In the genomic region with DNA sequence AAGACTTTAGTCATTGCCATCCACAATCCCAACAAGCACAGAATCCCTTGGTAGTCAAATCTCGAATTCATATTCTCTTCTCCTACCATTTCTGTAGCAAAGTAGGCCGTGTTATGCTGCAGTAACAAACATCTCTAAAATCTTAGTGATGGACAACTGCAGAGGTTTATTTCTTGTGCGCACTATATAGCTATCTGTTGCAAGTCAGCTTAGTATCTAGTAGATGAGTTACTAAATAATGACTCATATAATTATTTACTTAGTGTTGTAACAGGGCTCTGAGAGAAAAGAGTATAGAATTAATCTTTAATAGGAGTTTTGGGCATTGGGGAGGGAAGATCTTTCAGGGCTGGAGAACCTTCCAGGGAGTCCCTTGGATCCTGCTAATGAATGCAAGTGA, we compare ENCODE assay signal across 25 cellular contexts.
DNase-seq lines count a peak whose midpoint lies in the region; ATAC-seq, FAIRE-seq and TF ChIP-seq lines count a peak whose summit lies in the region.
"Had no signal": no experiment of that assay in that cellular context is flagged by ENCODE, and none has a peak within 500 bp of the region (broad histone marks: within the 10 kb centered on the region; RNA-seq: fewer than 3 reads in every experiment).

No MANE protein-coding gene starts in this region.

- H3K4me3 ChIP-seq in A549 (no peak overlapping the region), GM23248 (no peak overlapping the region), bronchial epithelial cell (ENCODE audit: low read depth, low read length) (no peak overlapping the region), HepG2 (replicated peaks in 1 of 3; ENCODE audit: insufficient read depth in 1 of 3, low read depth in 2 of 3, low read length in 3 of 3) (no peak overlapping the region)
- H3K4me3 ChIP-seq: K562, SK-N-MC had no signal

- no TSS peak for BruUV-seq in HepG2 (replicated peaks; lab: Mats Ljungman, UMichigan)

- H3K4me2 ChIP-seq in A549 (peak overlapping the region; percentile 58), GM23248 (ENCODE audit: unreplicated experiment) (no peak overlapping the region), HepG2 (ENCODE audit: low read depth, low read length) (no peak overlapping the region)

- no peaks in the 10 kb centered on the region for H3K36me3 ChIP-seq in GM23248 (ENCODE audit: low read depth)
- H3K36me3 ChIP-seq in bronchial epithelial cell (ENCODE audit: control insufficient read depth, insufficient read depth, low read length) = no peaks in the 10 kb centered on the region
- peaks cover 0 to 3% of the 10 kb centered on the region in 2 experiments; a peak in 2 of 5 replicates for H3K36me3 ChIP-seq in HepG2 (replicated peaks in 1 of 2; ENCODE audit: control insufficient read depth in 1 of 2, insufficient read depth in 2 of 2, low read length in 2 of 2)
- H3K36me3 ChIP-seq: BE2C had no signal

- H3K27ac ChIP-seq in A549 = peak overlapping the region; percentile 44 to 61; a peak in 5 of 6 replicates
- H3K27ac ChIP-seq in GM23248 = no peak overlapping the region
- H3K27ac ChIP-seq in HepG2 (ENCODE audit: extremely low read length, insufficient read depth, low read length) = no peak overlapping the region
- H3K27ac ChIP-seq in foreskin keratinocyte = no peak overlapping the region
- H3K27ac ChIP-seq: SK-N-MC had no signal

- ATAC-seq in A549 (peak; percentile 77 to 80), HepG2 (peak; percentile 71), HG02884 (IDR thresholded peaks at IDR 0.05; ENCODE audit: unreplicated experiment) (no peak), foreskin keratinocyte (no peak)
- ATAC-seq: HCT116, K562 had no signal

- H3K4me1 ChIP-seq in A549 (peaks cover 30% of the 10 kb centered on the region), GM23248 (ENCODE audit: insufficient read depth) (peaks cover 19% of the 10 kb centered on the region), HepG2 (ENCODE audit: insufficient read depth, low read length) (peaks cover 10% of the 10 kb centered on the region), foreskin keratinocyte (no peaks in the 10 kb centered on the region)
- H3K4me1 ChIP-seq: BE2C had no signal

- TF ChIP-seq POLR2A in A549 (IDR thresholded peaks at IDR 0.05; ENCODE audit: low read length) (no peak), HepG2 (IDR thresholded peaks at IDR 0.05; ENCODE audit: insufficient read depth in 1 of 2, low read depth in 2 of 2, low read length in 2 of 2) (no peak)

- TF ChIP-seq RAD21 in A549 (conservative IDR thresholded peaks at IDR 0.05 in 1 of 2, IDR thresholded peaks at IDR 0.05 in 1 of 2) (0 out of 5 replicates have a peak, but pooled peaks of 1 of the 2 experiments have one; percentile 1), HepG2 (CRISPR knock-in tag; IDR thresholded peaks at IDR 0.05) (no peak)

- intact Hi-C loops in HepG2 (cut with micrococcal nuclease; ENCODE audit: unreplicated experiment) = no loop called here

- no peak overlapping the region for H2AFZ ChIP-seq in GM23248
- no peak overlapping the region for H2AFZ ChIP-seq in HepG2 (ENCODE audit: low read length)

- H3K27me3 ChIP-seq in GM23248 (replicated peaks; ENCODE audit: insufficient read depth) (no peaks in the 10 kb centered on the region), bronchial epithelial cell (ENCODE audit: control insufficient read depth, insufficient read depth, low read length) (no peaks in the 10 kb centered on the region), HepG2 (ENCODE audit: control insufficient read depth in 1 of 2, insufficient read depth in 2 of 2, low read length in 2 of 2) (no peaks in the 10 kb centered on the region), foreskin keratinocyte (no peaks in the 10 kb centered on the region)
- H3K27me3 ChIP-seq: BE2C had no signal

- H3K79me2 ChIP-seq in GM23248 (ENCODE audit: insufficient read depth) = no peaks in the 10 kb centered on the region
- no peaks in the 10 kb centered on the region for H3K79me2 ChIP-seq in HepG2 (ENCODE audit: insufficient read depth, low read length)

- no peaks in the 10 kb centered on the region for H4K20me1 ChIP-seq in GM23248 (ENCODE audit: insufficient read depth)
- H4K20me1 ChIP-seq in HepG2 (ENCODE audit: insufficient read depth, low read length) = no peaks in the 10 kb centered on the region

- POLR2A ChIA-PET in A549 (lab: Yijun Ruan, JAX) (no interaction called here), HepG2 (lab: Yijun Ruan, JAX) (no interaction called here)

- TF ChIP-seq EP300 in A549 (IDR thresholded peaks at IDR 0.05) (no peak), HepG2 (IDR thresholded peaks at IDR 0.05; ENCODE audit: low read depth in 2 of 2, low read length in 2 of 2) (no peak), HepG2 (CRISPR knock-in tag; IDR thresholded peaks at IDR 0.05; ENCODE audit: borderline replicate concordance) (no peak)

- in situ Hi-C loops in GM23248 (cut with MboI) = no loop called here
- in situ Hi-C loops in HepG2 (cut with HindIII; ENCODE audit: extremely low pct_ligation_motif_present, low pct_unique_long_range_greater_than_20kb) = no loop called here

- H3K9me2 ChIP-seq in GM23248 (ENCODE audit: insufficient read depth) = no peaks in the 10 kb centered on the region

- 21% methylated on average over 3 of the region's 3 CpGs for whole genome bisulfite sequencing in A549 (ENCODE audit: missing lambda C conversion rate)
- WGBS in GM23248 (ENCODE audit: low coverage in 1 of 2, low lambda C conversion rate in 2 of 2, missing lambda C conversion rate in 2 of 2), 2 experiments = 93 to 100% methylated on average over 3 of the region's 3 CpGs
- 85% methylated on average over 3 of the region's 3 CpGs for WGBS in HepG2 (ENCODE audit: low lambda C conversion rate)

- DNase-seq in A549 (ENCODE audit: low read depth in 1 of 2, low spot score in 1 of 2) (peak; percentile 7 to 20), GM23248 (peak; percentile 30), bronchial epithelial cell (ENCODE audit: low read depth) (peak; percentile 63), HepG2 (ENCODE audit: low spot score) (peak; percentile 16), NCI-H1105 (lab: John Stamatoyannopoulos, UW) (no peak), foreskin keratinocyte (no peak), T-helper 2 cell (no peak)
- DNase-seq: BE2C, DMS79 treated with DMSO at 0.1 percent for 48 hours, NCI-H1092 treated with DMSO at 0.1 percent for 48 hours, NCI-H2081, NCI-H2171 treated with DMSO at 0.1 percent for 48 hours, NCI-H524 treated with DMSO at 0.1 percent for 48 hours, NCI-H82, SHP77 treated with DMSO at 0.1 percent for 48 hours, SW 1271 had no signal

- peaks cover 12% of the 10 kb centered on the region for H3K9me3 ChIP-seq in A549
- H3K9me3 ChIP-seq in GM23248 (ENCODE audit: low read depth) = no peaks in the 10 kb centered on the region
- no peaks in the 10 kb centered on the region for H3K9me3 ChIP-seq in HepG2 (ENCODE audit: low read length)
- H3K9me3 ChIP-seq: BE2C had no signal

- CTCF ChIA-PET in A549 (lab: Yijun Ruan, JAX) (interaction anchor here (1.0 kb wide), 1 partner anchor 110 kb away, joined by 3 read pairs; no protein-coding TSS in a partner anchor), HepG2 (lab: Yijun Ruan, JAX; ENCODE audit: low intra/inter-chr PET ratio, low total read pairs) (no interaction called here)

- TF ChIP-seq CTCF in A549 (IDR thresholded peaks at IDR 0.05) (no peak), bronchial epithelial cell (IDR thresholded peaks at IDR 0.05; ENCODE audit: insufficient read depth, low read length, severe bottlenecking) (no peak), HepG2 (CRISPR knock-in tag; IDR thresholded peaks at IDR 0.05) (no peak), foreskin keratinocyte (conservative IDR thresholded peaks at IDR 0.05) (no peak)

- H3K9ac ChIP-seq in GM23248 (no peak overlapping the region), HepG2 (ENCODE audit: insufficient read depth, low read depth, low read length) (no peak overlapping the region)

- FAIRE-seq in A549 (lab: Jason Lieb, UNC) (no peak), bronchial epithelial cell (lab: Jason Lieb, UNC) (no peak), HepG2 (lab: Jason Lieb, UNC) (no peak)
- FAIRE-seq: A204.1, G401.6, GM12892, GM18507, H1, K562 had no signal

- 0 out of 2 replicates have a peak, but pooled peaks cover 12% of the 10 kb centered on the region for H3F3A ChIP-seq in GM23248 (ENCODE audit: insufficient read depth)

TF ChIP-seq in A549, 52 proteins besides CTCF, POLR2A, EP300 and RAD21 (continues in another document):
- TF ChIP-seq CBX8 (IDR thresholded peaks at IDR 0.05) = no peak
- peak; percentile 34; the same call in 1 of the 2 replicates for TF ChIP-seq JUNB (IDR thresholded peaks at IDR 0.05)
- TF ChIP-seq ELK1 (IDR thresholded peaks at IDR 0.05; ENCODE audit: low read depth, low read length) = no peak
- TF ChIP-seq, protein P1, sequence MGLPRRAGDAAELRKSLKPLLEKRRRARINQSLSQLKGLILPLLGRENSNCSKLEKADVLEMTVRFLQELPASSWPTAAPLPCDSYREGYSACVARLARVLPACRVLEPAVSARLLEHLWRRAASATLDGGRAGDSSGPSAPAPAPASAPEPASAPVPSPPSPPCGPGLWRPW (IDR thresholded peaks at IDR 0.05) = peak; percentile 51; the same call in 1 of the 2 replicates

TF ChIP-seq in HepG2, 621 proteins besides CTCF, POLR2A, EP300 and RAD21:
- TF ChIP-seq ATF1 (CRISPR knock-in tag; IDR thresholded peaks at IDR 0.05) (no peak), U2AF2 (IDR thresholded peaks at IDR 0.05; ENCODE audit: low read depth, low read length) (no peak), BRD4 (CRISPR knock-in tag; IDR thresholded peaks at IDR 0.05) (no peak), ZNF451 (CRISPR knock-in tag; IDR thresholded peaks at IDR 0.05) (no peak), ZNF12 (CRISPR knock-in tag; IDR thresholded peaks at IDR 0.05) (peak; percentile 99), FOSL2 (CRISPR knock-in tag; IDR thresholded peaks at IDR 0.05) (peak; percentile 9; the same call in 1 of the 2 replicates), MEIS2 (CRISPR knock-in tag; IDR thresholded peaks at IDR 0.05) (no peak)
- TF ChIP-seq, protein P2, sequence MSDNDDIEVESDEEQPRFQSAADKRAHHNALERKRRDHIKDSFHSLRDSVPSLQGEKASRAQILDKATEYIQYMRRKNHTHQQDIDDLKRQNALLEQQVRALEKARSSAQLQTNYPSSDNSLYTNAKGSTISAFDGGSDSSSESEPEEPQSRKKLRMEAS (IDR thresholded peaks at IDR 0.05) = no peak

Comparison
In these comparisons a context has a peak if more than half of its experiments do, and no peak if none do; other contexts are left out.
1. ATAC-seq: peak in A549 (2 of 2) and HepG2 (single experiment); none in HG02884 (single experiment) and foreskin keratinocyte (single experiment).
2. DNase-seq: peak in A549 (2 of 2), GM23248 (single experiment), bronchial epithelial cell (single experiment) and HepG2 (single experiment); none in NCI-H1105 (single experiment), foreskin keratinocyte (0 of 2) and T-helper 2 cell (0 of 5).
3. H3K27ac ChIP-seq: peak in A549 (2 of 2); none in GM23248 (single experiment), HepG2 (single experiment) and foreskin keratinocyte (single experiment).
4. Of the 38 proteins assayed by ChIP-seq in both HepG2 and A549: peak only in HepG2: none; only in A549: CEBPB and JUNB; in both: none; in neither: 34; mixed calls (peak in some experiments, not most) for 2.